ENCODE assay signal across 1 cellular context in the genomic region with DNA sequence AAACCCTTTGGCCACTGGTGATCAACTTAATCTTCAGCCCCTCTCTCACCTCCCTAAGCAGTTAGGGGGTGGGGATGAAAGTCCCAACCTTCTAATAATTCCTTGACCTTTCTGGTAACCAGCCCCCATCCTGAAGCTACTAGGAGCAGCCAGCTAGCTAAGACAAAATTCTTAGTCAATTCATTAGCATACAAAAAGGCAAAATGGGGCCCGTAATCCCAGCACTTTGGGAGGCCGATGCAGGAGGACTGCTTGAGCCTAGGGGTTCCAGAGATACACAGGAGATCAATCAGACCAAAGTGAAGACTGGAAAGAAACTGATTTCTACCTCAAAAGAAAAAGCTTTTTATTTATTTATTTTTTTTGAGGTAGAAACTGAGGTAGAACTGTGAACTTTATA.
TF ChIP-seq lines count a peak whose summit lies in the region.

No MANE protein-coding gene starts in this region.

TF ChIP-seq in H1, 55 proteins besides CTCF, POLR2A, EP300 and RAD21:
- TF ChIP-seq TBP (IDR thresholded peaks at IDR 0.05; ENCODE audit: low read depth, low read length) (no peak), CTBP2 (IDR thresholded peaks at IDR 0.05; ENCODE audit: borderline replicate concordance, insufficient read depth, insufficient read length, low read length) (no peak), YY1 (IDR thresholded peaks at IDR 0.05; ENCODE audit: low read depth, low read length) (peak; percentile 48; the same call in 1 of the 2 replicates), ASH2L (IDR thresholded peaks at IDR 0.05; ENCODE audit: low read length) (peak; percentile 38)
